ENCODE assay signal across 1 cellular context in genomic region chr16:87881327-87882200, GRCh38.
A peak's percentile ranks its signal among the peaks of the same experiment; 100 is the strongest.
TF ChIP-seq lines count a peak whose summit lies in the region.

No MANE protein-coding gene starts in this region.

TF ChIP-seq in H1, 55 proteins besides CTCF, POLR2A, EP300 and RAD21:
- TF ChIP-seq KDM1A (IDR thresholded peaks at IDR 0.05; ENCODE audit: borderline replicate concordance, low read length): no peak
- no peak for TF ChIP-seq CBX5 (IDR thresholded peaks at IDR 0.05; ENCODE audit: low read depth, low read length)
- no peak for TF ChIP-seq JUN (IDR thresholded peaks at IDR 0.05; ENCODE audit: low read depth, low read length)
- TF ChIP-seq TBP (IDR thresholded peaks at IDR 0.05; ENCODE audit: low read depth, low read length): no peak
- no peak for TF ChIP-seq KDM5A (IDR thresholded peaks at IDR 0.05; ENCODE audit: low read length)
- TF ChIP-seq SRF (IDR thresholded peaks at IDR 0.05; ENCODE audit: low read depth, low read length): no peak
- 0 out of 2 replicates have a peak, but pooled peaks have one; percentile 10 for TF ChIP-seq E2F6 (IDR thresholded peaks at IDR 0.05)
- no peak for TF ChIP-seq TAF7 (optimal IDR thresholded peaks at IDR 0.05; ENCODE audit: borderline replicate concordance, low read depth, low read length)
- no peak for TF ChIP-seq RNF2 (IDR thresholded peaks at IDR 0.05; ENCODE audit: borderline replicate concordance, low read depth, low read length, missing control alignments, poor library complexity, severe bottlenecking)
